1 cellular context compared by ENCODE assay signal in the genomic region with DNA sequence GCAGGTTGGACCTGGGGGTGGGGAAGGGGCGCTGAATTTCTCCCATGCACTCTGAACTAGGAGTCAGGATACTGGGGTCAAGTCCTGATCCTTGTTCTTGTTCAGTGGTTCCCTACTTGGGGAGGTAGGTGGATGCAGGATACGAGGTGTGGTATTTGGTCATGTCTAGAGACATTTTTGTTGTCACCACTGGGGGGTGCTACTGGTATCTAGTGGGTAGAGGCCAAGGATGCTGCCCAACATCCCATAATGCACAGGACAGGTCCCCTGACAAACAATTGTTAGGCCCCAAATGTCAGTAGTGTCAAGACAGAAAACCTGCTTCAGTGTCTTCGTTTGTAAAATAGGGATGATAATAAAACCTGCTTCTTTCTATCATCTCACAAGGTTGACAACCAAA.
TF ChIP-seq lines count a peak whose summit lies in the region.

No MANE protein-coding gene starts in this region.

TF ChIP-seq in GM23338, 12 proteins besides CTCF, POLR2A, EP300 and RAD21 (continued from another document):
- TF ChIP-seq, protein P1, sequence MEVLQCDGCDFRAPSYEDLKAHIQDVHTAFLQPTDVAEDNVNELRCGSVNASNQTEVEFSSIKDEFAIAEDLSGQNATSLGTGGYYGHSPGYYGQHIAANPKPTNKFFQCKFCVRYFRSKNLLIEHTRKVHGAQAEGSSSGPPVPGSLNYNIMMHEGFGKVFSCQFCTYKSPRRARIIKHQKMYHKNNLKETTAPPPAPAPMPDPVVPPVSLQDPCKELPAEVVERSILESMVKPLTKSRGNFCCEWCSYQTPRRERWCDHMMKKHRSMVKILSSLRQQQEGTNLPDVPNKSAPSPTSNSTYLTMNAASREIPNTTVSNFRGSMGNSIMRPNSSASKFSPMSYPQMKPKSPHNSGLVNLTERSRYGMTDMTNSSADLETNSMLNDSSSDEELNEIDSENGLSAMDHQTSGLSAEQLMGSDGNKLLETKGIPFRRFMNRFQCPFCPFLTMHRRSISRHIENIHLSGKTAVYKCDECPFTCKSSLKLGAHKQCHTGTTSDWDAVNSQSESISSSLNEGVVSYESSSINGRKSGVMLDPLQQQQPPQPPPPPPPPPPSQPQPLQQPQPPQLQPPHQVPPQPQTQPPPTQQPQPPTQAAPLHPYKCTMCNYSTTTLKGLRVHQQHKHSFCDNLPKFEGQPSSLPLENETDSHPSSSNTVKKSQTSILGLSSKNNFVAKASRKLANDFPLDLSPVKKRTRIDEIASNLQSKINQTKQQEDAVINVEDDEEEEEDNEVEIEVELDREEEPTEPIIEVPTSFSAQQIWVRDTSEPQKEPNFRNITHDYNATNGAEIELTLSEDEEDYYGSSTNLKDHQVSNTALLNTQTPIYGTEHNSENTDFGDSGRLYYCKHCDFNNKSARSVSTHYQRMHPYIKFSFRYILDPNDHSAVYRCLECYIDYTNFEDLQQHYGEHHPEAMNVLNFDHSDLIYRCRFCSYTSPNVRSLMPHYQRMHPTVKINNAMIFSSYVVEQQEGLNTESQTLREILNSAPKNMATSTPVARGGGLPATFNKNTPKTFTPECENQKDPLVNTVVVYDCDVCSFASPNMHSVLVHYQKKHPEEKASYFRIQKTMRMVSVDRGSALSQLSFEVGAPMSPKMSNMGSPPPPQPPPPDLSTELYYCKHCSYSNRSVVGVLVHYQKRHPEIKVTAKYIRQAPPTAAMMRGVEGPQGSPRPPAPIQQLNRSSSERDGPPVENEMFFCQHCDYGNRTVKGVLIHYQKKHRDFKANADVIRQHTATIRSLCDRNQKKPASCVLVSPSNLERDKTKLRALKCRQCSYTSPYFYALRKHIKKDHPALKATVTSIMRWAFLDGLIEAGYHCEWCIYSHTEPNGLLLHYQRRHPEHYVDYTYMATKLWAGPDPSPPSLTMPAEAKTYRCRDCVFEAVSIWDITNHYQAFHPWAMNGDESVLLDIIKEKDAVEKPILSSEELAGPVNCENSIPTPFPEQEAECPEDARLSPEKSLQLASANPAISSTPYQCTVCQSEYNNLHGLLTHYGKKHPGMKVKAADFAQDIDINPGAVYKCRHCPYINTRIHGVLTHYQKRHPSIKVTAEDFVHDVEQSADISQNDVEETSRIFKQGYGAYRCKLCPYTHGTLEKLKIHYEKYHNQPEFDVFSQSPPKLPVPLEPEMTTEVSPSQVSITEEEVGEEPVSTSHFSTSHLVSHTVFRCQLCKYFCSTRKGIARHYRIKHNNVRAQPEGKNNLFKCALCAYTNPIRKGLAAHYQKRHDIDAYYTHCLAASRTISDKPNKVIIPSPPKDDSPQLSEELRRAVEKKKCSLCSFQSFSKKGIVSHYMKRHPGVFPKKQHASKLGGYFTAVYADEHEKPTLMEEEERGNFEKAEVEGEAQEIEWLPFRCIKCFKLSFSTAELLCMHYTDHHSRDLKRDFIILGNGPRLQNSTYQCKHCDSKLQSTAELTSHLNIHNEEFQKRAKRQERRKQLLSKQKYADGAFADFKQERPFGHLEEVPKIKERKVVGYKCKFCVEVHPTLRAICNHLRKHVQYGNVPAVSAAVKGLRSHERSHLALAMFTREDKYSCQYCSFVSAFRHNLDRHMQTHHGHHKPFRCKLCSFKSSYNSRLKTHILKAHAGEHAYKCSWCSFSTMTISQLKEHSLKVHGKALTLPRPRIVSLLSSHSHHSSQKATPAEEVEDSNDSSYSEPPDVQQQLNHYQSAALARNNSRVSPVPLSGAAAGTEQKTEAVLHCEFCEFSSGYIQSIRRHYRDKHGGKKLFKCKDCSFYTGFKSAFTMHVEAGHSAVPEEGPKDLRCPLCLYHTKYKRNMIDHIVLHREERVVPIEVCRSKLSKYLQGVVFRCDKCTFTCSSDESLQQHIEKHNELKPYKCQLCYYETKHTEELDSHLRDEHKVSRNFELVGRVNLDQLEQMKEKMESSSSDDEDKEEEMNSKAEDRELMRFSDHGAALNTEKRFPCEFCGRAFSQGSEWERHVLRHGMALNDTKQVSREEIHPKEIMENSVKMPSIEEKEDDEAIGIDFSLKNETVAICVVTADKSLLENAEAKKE (CRISPR knock-in tag; IDR thresholded peaks at IDR 0.05): no peak
- no peak for TF ChIP-seq JUNB (IDR thresholded peaks at IDR 0.05; ENCODE audit: unreplicated experiment)
